Comparison of ENCODE assay signal across 13 cellular contexts in the genomic region with DNA sequence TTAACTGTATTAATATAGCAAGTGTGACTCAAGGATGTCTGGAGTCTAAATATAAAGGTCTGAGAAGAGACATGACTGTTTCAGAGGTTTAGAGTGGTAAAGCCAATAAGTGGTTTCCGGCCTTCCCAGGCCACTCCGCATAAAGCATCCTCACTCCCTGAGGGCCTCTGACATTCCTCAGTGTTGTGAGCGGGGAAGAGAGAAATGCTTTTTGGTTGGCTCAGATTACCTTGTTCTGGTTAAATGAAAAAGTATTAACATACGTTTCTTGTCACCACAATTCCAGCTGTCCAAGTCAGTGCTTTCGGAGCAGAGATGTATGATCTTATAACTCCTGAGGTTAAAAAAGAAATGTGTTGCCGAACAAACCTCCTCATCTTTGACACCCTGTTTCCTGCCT.
DNase-seq lines count a peak whose midpoint lies in the region; ATAC-seq and TF ChIP-seq lines count a peak whose summit lies in the region.
"Had no signal": no experiment of that assay in that cellular context is flagged by ENCODE, and none has a peak within 500 bp of the region (broad histone marks: within the 10 kb centered on the region; RNA-seq: fewer than 3 reads in every experiment).

No MANE protein-coding gene starts in this region.

- peak; percentile 24 for ATAC-seq in upper lobe of right lung
- ATAC-seq in HG03135 (IDR thresholded peaks at IDR 0.05; ENCODE audit: unreplicated experiment): no peak

- H3K27ac ChIP-seq in upper lobe of right lung: no peak overlapping the region
- H3K27ac ChIP-seq: 22Rv1, KMS-11, testis had no signal

- H3K27me3 ChIP-seq in kidney epithelial cell (ENCODE audit: control insufficient read depth, insufficient read depth, low read length): no peaks in the 10 kb centered on the region
- H3K27me3 ChIP-seq in upper lobe of right lung: no peaks in the 10 kb centered on the region
- H3K27me3 ChIP-seq: testis had no signal

- no peaks in the 10 kb centered on the region for H3K9me3 ChIP-seq in upper lobe of right lung
- H3K9me3 ChIP-seq: testis had no signal

- no peaks in the 10 kb centered on the region for H3K36me3 ChIP-seq in kidney epithelial cell (ENCODE audit: control insufficient read depth, insufficient read depth, low read length)
- no peaks in the 10 kb centered on the region for H3K36me3 ChIP-seq in upper lobe of right lung

- H3K4me3 ChIP-seq in choroid plexus epithelial cell (ENCODE audit: low read depth, low read length): no peak overlapping the region
- no peak overlapping the region for H3K4me3 ChIP-seq in kidney epithelial cell (ENCODE audit: low read depth, low read length)
- no peak overlapping the region for H3K4me3 ChIP-seq in upper lobe of right lung
- H3K4me3 ChIP-seq: lung, testis had no signal

- TF ChIP-seq CTCF in choroid plexus epithelial cell (conservative IDR thresholded peaks at IDR 0.05; ENCODE audit: low read depth, low read length) (no peak), kidney epithelial cell (IDR thresholded peaks at IDR 0.05; ENCODE audit: insufficient read depth, low read length, poor library complexity, severe bottlenecking) (no peak), upper lobe of right lung (IDR thresholded peaks at IDR 0.05) (no peak)

- H3K4me1 ChIP-seq in upper lobe of right lung: no peaks in the 10 kb centered on the region
- H3K4me1 ChIP-seq: testis had no signal

- DNase-seq in NCI-H2029 (lab: John Stamatoyannopoulos, UW) (peak; percentile 58), NCI-H2029 treated with DMSO at 0.1 percent for 48 hours (lab: John Stamatoyannopoulos, UW) (no peak), choroid plexus epithelial cell (ENCODE audit: low read depth) (peak; percentile 79), kidney epithelial cell (ENCODE audit: low read depth) (peak; percentile 29), upper lobe of right lung (no peak), putamen (ENCODE audit: low spot score) (no peak), LoVo (ENCODE audit: low spot score) (no peak)
- DNase-seq: stimulated activated CD4-positive, alpha-beta T cell treated with anti-CD3 and anti-CD28 coated beads, Interleukin-2, amount 100 ng/mL, for 24 hours; testis had no signal

- intact Hi-C loops in upper lobe of right lung (cut with DNase I): no loop called here

Comparison
In these comparisons a context has a peak if more than half of its experiments do, and no peak if none do; other contexts are left out.
1. DNase-seq: peak in NCI-H2029 (single experiment), choroid plexus epithelial cell (single experiment) and kidney epithelial cell (single experiment); none in NCI-H2029 treated with DMSO at 0.1 percent for 48 hours (single experiment), upper lobe of right lung (single experiment), putamen (single experiment) and LoVo (single experiment).